ENCODE assay signal across 8 cellular contexts in genomic region chr4:70722199-70722791, GRCh38. TPM values are rescaled to one million over a fixed set of nuclear protein-coding genes. Genes with fewer than 3 reads are reported as not detected.
DNase-seq lines count a peak whose midpoint lies in the region; ATAC-seq and TF ChIP-seq lines count a peak whose summit lies in the region.

No MANE protein-coding gene starts in this region.

- H3K27me3 Mint-ChIP-seq in WTC11 (ENCODE audit: low read depth) (no peaks in the 10 kb centered on the region), osteocyte (ENCODE audit: unreplicated experiment) (no peaks in the 10 kb centered on the region)

- H3K4me3 ChIP-seq in epithelial cell of proximal tubule (ENCODE audit: low read depth, low read length), result peak overlapping the region; percentile 46

- H3K4me3 Mint-ChIP-seq in WTC11 (no peak overlapping the region), osteocyte (ENCODE audit: unreplicated experiment) (peak overlapping the region; percentile 88)

- ATAC-seq in WTC11 (peak; percentile 34), HG03095 (IDR thresholded peaks at IDR 0.05; ENCODE audit: unreplicated experiment) (no peak), HG03521 (IDR thresholded peaks at IDR 0.05; ENCODE audit: unreplicated experiment) (no peak)

- H3K27ac Mint-ChIP-seq in WTC11 (peak overlapping the region; percentile 24), osteocyte (ENCODE audit: unreplicated experiment) (peak overlapping the region; percentile 94)

- DNase-seq in NCI-H345 (lab: John Stamatoyannopoulos, UW) (peak; percentile 19), NCI-H345 treated with DMSO at 0.1 percent for 48 hours (lab: John Stamatoyannopoulos, UW; ENCODE audit: unreplicated experiment) (no peak), WTC11 (ENCODE audit: low spot score) (no peak), epithelial cell of proximal tubule (ENCODE audit: low read depth) (no peak), osteocyte (ENCODE audit: extremely low spot score, unreplicated experiment) (no peak), iPS-NIHi7 (ENCODE audit: extremely low spot score) (no peak)

- CTCF ChIA-PET in WTC11 (lab: Charles Lee), result interaction anchor here (1.4 to 3.8 kb wide), 5 partner anchors 13 to 116 kb away, joined by 3 to 23 read pairs (median 5); no protein-coding TSS in a partner anchor

- no peak for TF ChIP-seq CTCF in WTC11 (IDR thresholded peaks at IDR 0.05)
- TF ChIP-seq CTCF in epithelial cell of proximal tubule (conservative IDR thresholded peaks at IDR 0.05; ENCODE audit: low read depth, low read length), result no peak
- TF ChIP-seq CTCF in osteocyte (IDR thresholded peaks at IDR 0.05), result no peak

- peaks cover 16% of the 10 kb centered on the region for H3K4me1 Mint-ChIP-seq in WTC11
- peaks cover 29% of the 10 kb centered on the region for H3K4me1 Mint-ChIP-seq in osteocyte (ENCODE audit: unreplicated experiment)

- H3K9me3 Mint-ChIP-seq in WTC11, result no peaks in the 10 kb centered on the region
- H3K9me3 Mint-ChIP-seq in osteocyte (ENCODE audit: unreplicated experiment), result no peaks in the 10 kb centered on the region

- H3K36me3 Mint-ChIP-seq in WTC11 (no peaks in the 10 kb centered on the region), osteocyte (ENCODE audit: unreplicated experiment) (peaks cover 8% of the 10 kb centered on the region)

- POLR2A ChIA-PET in WTC11 (lab: Charles Lee), result interaction anchor here (0.6 kb wide), 1 partner anchor 534 kb away, joined by 3 read pairs; no protein-coding TSS in a partner anchor

TF ChIP-seq in WTC11, 78 proteins besides CTCF, POLR2A, EP300 and RAD21 (continues in another document):
- TF ChIP-seq FOXP1 (CRISPR knock-in tag; IDR thresholded peaks at IDR 0.05; ENCODE audit: borderline replicate concordance) (no peak), ZNF219 (CRISPR knock-in tag; IDR thresholded peaks at IDR 0.05; ENCODE audit: borderline replicate concordance) (no peak), ZSCAN18 (CRISPR knock-in tag; IDR thresholded peaks at IDR 0.05) (no peak), ZNF416 (CRISPR knock-in tag; IDR thresholded peaks at IDR 0.05) (no peak), ZNF121 (CRISPR knock-in tag; IDR thresholded peaks at IDR 0.05) (no peak), ZBTB21 (CRISPR knock-in tag; IDR thresholded peaks at IDR 0.05; ENCODE audit: borderline replicate concordance) (no peak), NFE2L1 (CRISPR knock-in tag; IDR thresholded peaks at IDR 0.05) (no peak), CBFB (CRISPR knock-in tag; IDR thresholded peaks at IDR 0.05; ENCODE audit: low read depth) (no peak), ERG (CRISPR knock-in tag; IDR thresholded peaks at IDR 0.05) (no peak), ZNF281 (CRISPR knock-in tag; IDR thresholded peaks at IDR 0.05) (no peak), NR3C1 (CRISPR knock-in tag; conservative IDR thresholded peaks at IDR 0.05; ENCODE audit: low read depth) (no peak), NR1H2 (CRISPR knock-in tag; IDR thresholded peaks at IDR 0.05) (no peak)
- TF ChIP-seq, protein P1, sequence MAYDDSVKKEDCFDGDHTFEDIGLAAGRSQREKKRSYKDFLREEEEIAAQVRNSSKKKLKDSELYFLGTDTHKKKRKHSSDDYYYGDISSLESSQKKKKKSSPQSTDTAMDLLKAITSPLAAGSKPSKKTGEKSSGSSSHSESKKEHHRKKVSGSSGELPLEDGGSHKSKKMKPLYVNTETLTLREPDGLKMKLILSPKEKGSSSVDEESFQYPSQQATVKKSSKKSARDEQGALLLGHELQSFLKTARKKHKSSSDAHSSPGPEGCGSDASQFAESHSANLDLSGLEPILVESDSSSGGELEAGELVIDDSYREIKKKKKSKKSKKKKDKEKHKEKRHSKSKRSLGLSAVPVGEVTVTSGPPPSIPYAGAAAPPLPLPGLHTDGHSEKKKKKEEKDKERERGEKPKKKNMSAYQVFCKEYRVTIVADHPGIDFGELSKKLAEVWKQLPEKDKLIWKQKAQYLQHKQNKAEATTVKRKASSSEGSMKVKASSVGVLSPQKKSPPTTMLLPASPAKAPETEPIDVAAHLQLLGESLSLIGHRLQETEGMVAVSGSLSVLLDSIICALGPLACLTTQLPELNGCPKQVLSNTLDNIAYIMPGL (CRISPR knock-in tag; IDR thresholded peaks at IDR 0.05), result no peak
- TF ChIP-seq, protein P2, sequence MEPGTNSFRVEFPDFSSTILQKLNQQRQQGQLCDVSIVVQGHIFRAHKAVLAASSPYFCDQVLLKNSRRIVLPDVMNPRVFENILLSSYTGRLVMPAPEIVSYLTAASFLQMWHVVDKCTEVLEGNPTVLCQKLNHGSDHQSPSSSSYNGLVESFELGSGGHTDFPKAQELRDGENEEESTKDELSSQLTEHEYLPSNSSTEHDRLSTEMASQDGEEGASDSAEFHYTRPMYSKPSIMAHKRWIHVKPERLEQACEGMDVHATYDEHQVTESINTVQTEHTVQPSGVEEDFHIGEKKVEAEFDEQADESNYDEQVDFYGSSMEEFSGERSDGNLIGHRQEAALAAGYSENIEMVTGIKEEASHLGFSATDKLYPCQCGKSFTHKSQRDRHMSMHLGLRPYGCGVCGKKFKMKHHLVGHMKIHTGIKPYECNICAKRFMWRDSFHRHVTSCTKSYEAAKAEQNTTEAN (CRISPR knock-in tag; IDR thresholded peaks at IDR 0.05), result no peak
- TF ChIP-seq, protein P3, sequence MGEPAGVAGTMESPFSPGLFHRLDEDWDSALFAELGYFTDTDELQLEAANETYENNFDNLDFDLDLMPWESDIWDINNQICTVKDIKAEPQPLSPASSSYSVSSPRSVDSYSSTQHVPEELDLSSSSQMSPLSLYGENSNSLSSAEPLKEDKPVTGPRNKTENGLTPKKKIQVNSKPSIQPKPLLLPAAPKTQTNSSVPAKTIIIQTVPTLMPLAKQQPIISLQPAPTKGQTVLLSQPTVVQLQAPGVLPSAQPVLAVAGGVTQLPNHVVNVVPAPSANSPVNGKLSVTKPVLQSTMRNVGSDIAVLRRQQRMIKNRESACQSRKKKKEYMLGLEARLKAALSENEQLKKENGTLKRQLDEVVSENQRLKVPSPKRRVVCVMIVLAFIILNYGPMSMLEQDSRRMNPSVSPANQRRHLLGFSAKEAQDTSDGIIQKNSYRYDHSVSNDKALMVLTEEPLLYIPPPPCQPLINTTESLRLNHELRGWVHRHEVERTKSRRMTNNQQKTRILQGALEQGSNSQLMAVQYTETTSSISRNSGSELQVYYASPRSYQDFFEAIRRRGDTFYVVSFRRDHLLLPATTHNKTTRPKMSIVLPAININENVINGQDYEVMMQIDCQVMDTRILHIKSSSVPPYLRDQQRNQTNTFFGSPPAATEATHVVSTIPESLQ (CRISPR knock-in tag; IDR thresholded peaks at IDR 0.05), result no peak
- TF ChIP-seq, protein P4, sequence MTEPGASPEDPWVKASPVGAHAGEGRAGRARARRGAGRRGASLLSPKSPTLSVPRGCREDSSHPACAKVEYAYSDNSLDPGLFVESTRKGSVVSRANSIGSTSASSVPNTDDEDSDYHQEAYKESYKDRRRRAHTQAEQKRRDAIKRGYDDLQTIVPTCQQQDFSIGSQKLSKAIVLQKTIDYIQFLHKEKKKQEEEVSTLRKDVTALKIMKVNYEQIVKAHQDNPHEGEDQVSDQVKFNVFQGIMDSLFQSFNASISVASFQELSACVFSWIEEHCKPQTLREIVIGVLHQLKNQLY (CRISPR knock-in tag; IDR thresholded peaks at IDR 0.05), result no peak

RNA-seq across cellular contexts. Expression of gene RUFY3, which starts 0.5 kb away (rescaled TPM):
- total RNA-seq in WTC11 (2021), result 49.0 to 52.3 TPM (median 51.4 TPM) in 3 replicates
- total RNA-seq in epithelial cell of proximal tubule, result 22.9 and 24.9 TPM in 2 replicates
- total RNA-seq in osteocyte, result 73.5 and 73.8 TPM in 2 replicates

RNA-seq across cellular contexts. Expression of gene UTP3, which starts 34.0 kb away (rescaled TPM):
- total RNA-seq in WTC11 (2021), result 39.1 to 45.5 TPM (median 39.5 TPM) in 3 replicates
- total RNA-seq in epithelial cell of proximal tubule, result 28.0 and 29.0 TPM in 2 replicates
- 29.4 and 29.9 TPM in 2 replicates for total RNA-seq in osteocyte

RNA-seq across cellular contexts. Expression of gene JCHAIN, which starts 56.0 kb away (rescaled TPM):
- 0.32 to 0.71 TPM (median 0.68 TPM) in 3 replicates for total RNA-seq in WTC11 (2021)
- 0.29 TPM in 1 of 2 replicates, not detected in the other for total RNA-seq in epithelial cell of proximal tubule
- total RNA-seq in osteocyte, result not detected in 2 replicates
